Comparison of ENCODE assay signal across 8 cellular contexts in genomic region chr9:129885018-129885669, GRCh38. TPM values are rescaled to one million over a fixed set of nuclear protein-coding genes. Genes with fewer than 3 reads are reported as not detected.
A peak's percentile ranks its signal among the peaks of the same experiment; 100 is the strongest.
DNase-seq lines count a peak whose midpoint lies in the region; ATAC-seq and TF ChIP-seq lines count a peak whose summit lies in the region.

No MANE protein-coding gene starts in this region.

- CTCF ChIA-PET in Caco-2 (lab: Charles Lee): interaction anchor here (0.6 kb wide), 3 partner anchors 41 to 240 kb away, joined by 3 read pairs; no protein-coding TSS in a partner anchor

- DNase-seq in Caco-2 (peak in 1 of 2 experiments; percentile 40), UCSD-AML1 (lab: John Stamatoyannopoulos, UW; ENCODE audit: unreplicated experiment) (peak; percentile 71)

- H3K4me3 Mint-ChIP-seq in Caco-2 (ENCODE audit: unreplicated experiment) (peak overlapping the region; percentile 73), nephron (peak overlapping the region; percentile 53 to 73 (median 73))

- no peak overlapping the region for H3K27ac ChIP-seq in HUES6 (ENCODE audit: low read depth, low read length)

- ATAC-seq in GM19035 (IDR thresholded peaks at IDR 0.05; ENCODE audit: unreplicated experiment) (no peak), HG03354 (IDR thresholded peaks at IDR 0.05; ENCODE audit: poor library complexity, severe bottlenecking, unreplicated experiment) (no peak), HG02763 (IDR thresholded peaks at IDR 0.05; ENCODE audit: unreplicated experiment) (no peak)

- peak in 1 of 2 experiments; percentile 14 for TF ChIP-seq CTCF in Caco-2 (IDR thresholded peaks at IDR 0.05; ENCODE audit: insufficient read depth in 1 of 2, low read depth in 1 of 2, low read length in 1 of 2, severe bottlenecking in 1 of 2, unreplicated experiment in 1 of 2)
- no peak for TF ChIP-seq CTCF in nephron (IDR thresholded peaks at IDR 0.05; ENCODE audit: unreplicated experiment in 3 of 3)

- POLR2A ChIA-PET in Caco-2 (lab: Charles Lee): no interaction called here

- no TSS peak for BruUV-seq in Caco-2 (replicated peaks; lab: Mats Ljungman, UMichigan)

- H3K36me3 ChIP-seq in Caco-2 (ENCODE audit: control insufficient read depth, insufficient read depth, low read length) (peaks cover 3% of the 10 kb centered on the region; the same call in 1 of the 2 replicates), HUES6 (ENCODE audit: control insufficient read depth, insufficient read depth, low read length) (peaks cover 24% of the 10 kb centered on the region), endocrine pancreas (ENCODE audit: control insufficient read depth, insufficient read depth, low read length) (peaks cover 1% of the 10 kb centered on the region)

- H3K4me1 Mint-ChIP-seq in Caco-2 (ENCODE audit: low read depth, unreplicated experiment) (peaks cover 10% of the 10 kb centered on the region), nephron (peaks cover 54% of the 10 kb centered on the region)

- H3K4me3 ChIP-seq in Caco-2 (ENCODE audit: low read depth, low read length) (peak overlapping the region; percentile 23; the same call in 1 of the 2 replicates), HUES6 (ENCODE audit: low read depth, low read length) (peak overlapping the region; percentile 45), endocrine pancreas (ENCODE audit: control insufficient read depth, insufficient read depth, low read length) (peak overlapping the region; percentile 4)

- H3K27me3 Mint-ChIP-seq in Caco-2 (ENCODE audit: insufficient read depth, unreplicated experiment) (no peaks in the 10 kb centered on the region), nephron (ENCODE audit: low read depth) (peaks cover 9% of the 10 kb centered on the region)

- H3K36me3 Mint-ChIP-seq in Caco-2 (ENCODE audit: insufficient read depth, unreplicated experiment) (peaks cover 15% of the 10 kb centered on the region), nephron (ENCODE audit: low read depth) (peaks cover 36% of the 10 kb centered on the region)

- no peaks in the 10 kb centered on the region for H3K9me3 ChIP-seq in Caco-2
- H3K9me3 ChIP-seq in HUES6 (ENCODE audit: control insufficient read depth, insufficient read depth, low read depth, low read length): no peaks in the 10 kb centered on the region
- H3K9me3 ChIP-seq in endocrine pancreas (ENCODE audit: control insufficient read depth, low read length): no peaks in the 10 kb centered on the region

- peak overlapping the region; percentile 40 for H3K9ac ChIP-seq in HUES6 (ENCODE audit: low read length)
- H3K9ac ChIP-seq in endocrine pancreas (ENCODE audit: control insufficient read depth, insufficient read depth, low read length): peak overlapping the region; percentile 86

- peak overlapping the region; percentile 70 for H3K27ac Mint-ChIP-seq in Caco-2 (ENCODE audit: unreplicated experiment)
- H3K27ac Mint-ChIP-seq in nephron: peak overlapping the region; percentile 73 to 93 (median 90)

- H3K27me3 ChIP-seq in Caco-2 (replicated peaks; ENCODE audit: control insufficient read depth, insufficient read depth, low read length) (no peaks in the 10 kb centered on the region), HUES6 (ENCODE audit: control insufficient read depth, insufficient read depth, low read length) (no peaks in the 10 kb centered on the region), endocrine pancreas (ENCODE audit: control insufficient read depth, insufficient read depth, low read length) (no peaks in the 10 kb centered on the region)

- intact Hi-C loops in Caco-2 (cut with micrococcal nuclease; ENCODE audit: unreplicated experiment): loop anchor here (1.0 to 10.0 kb wide), 4 partner anchors 155 to 360 kb away; partner anchors contain the start of gene GPR107

- H3K9me3 Mint-ChIP-seq in Caco-2 (ENCODE audit: unreplicated experiment): no peaks in the 10 kb centered on the region
- H3K9me3 Mint-ChIP-seq in nephron: no peaks in the 10 kb centered on the region

- peaks cover 18% of the 10 kb centered on the region for H3K4me1 ChIP-seq in Caco-2
- H3K4me1 ChIP-seq in HUES6 (ENCODE audit: control insufficient read depth, insufficient read depth, low read length): peaks cover 44% of the 10 kb centered on the region
- no peaks in the 10 kb centered on the region for H3K4me1 ChIP-seq in endocrine pancreas (ENCODE audit: control insufficient read depth, insufficient read depth, low read length)

RNA-seq across cellular contexts. Expression of gene USP20, which starts 49.9 kb away (rescaled TPM):
- 13.9 and 16.5 TPM in 2 replicates for total RNA-seq in Caco-2 (2022)

RNA-seq across cellular contexts. Expression of gene C9orf78, which starts 50.1 kb away (rescaled TPM):
- 38.3 and 44.1 TPM in 2 replicates for total RNA-seq in Caco-2 (2022)
